Comparison of ENCODE assay signal across 28 cellular contexts in the genomic region with DNA sequence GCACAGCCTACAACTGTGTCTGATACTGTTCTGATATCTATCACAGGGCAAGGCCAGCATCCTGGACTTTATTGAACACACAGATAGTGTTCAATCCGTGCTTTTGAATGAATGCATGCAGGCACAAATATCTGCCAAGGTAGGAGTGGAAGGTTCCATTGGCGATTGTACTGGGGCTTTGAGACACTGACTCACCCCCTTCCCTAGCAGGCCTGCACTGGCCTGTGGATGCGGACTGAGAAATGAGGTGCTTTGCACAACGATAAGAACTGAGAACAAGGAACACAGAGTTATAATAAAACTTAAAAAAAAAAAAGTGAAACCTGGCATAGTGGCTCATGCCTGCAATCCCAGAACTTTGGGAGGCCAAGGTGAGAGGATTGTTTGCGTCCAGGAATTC.
"Had no signal": no experiment of that assay in that cellular context is flagged by ENCODE, and none has a peak within 500 bp of the region (broad histone marks: within the 10 kb centered on the region; RNA-seq: fewer than 3 reads in every experiment).

No MANE protein-coding gene starts in this region.

- H3K4me3 ChIP-seq: coronary artery, esophagus muscularis mucosa, lung, neural progenitor cell, prostate gland, right atrium auricular region, smooth muscle cell, thyroid gland had no signal

- H3K27ac Mint-ChIP-seq: effector memory CD8-positive, alpha-beta T cell; immature natural killer cell; naive thymus-derived CD4-positive, alpha-beta T cell; nephron; neural progenitor cell; stimulated activated naive CD8-positive, alpha-beta T cell treated with anti-CD3 and anti-CD28 coated beads, Interleukin-15, amount 100 ng/mL, for 72 hours had no signal

- H3K27me3 ChIP-seq: esophagus muscularis mucosa, neural progenitor cell, right atrium auricular region, thyroid gland had no signal

- FAIRE-seq: endometrium had no signal

- H3K4me1 ChIP-seq: neural progenitor cell, prostate gland had no signal

- H3K4me3 Mint-ChIP-seq: central memory CD8-positive, alpha-beta T cell; effector memory CD8-positive, alpha-beta T cell; immature natural killer cell; naive thymus-derived CD4-positive, alpha-beta T cell; nephron; neural progenitor cell; stimulated activated naive CD8-positive, alpha-beta T cell treated with anti-CD3 and anti-CD28 coated beads, Interleukin-15, amount 100 ng/mL, for 72 hours had no signal

- DNase-seq: dermis blood vessel endothelial cell; effector memory CD8-positive, alpha-beta T cell; foreskin melanocyte; hypothalamus; immature natural killer cell; islet precursor cell; left ventricle myocardium superior; mesenchymal stem cell; midbrain; naive thymus-derived CD4-positive, alpha-beta T cell; stimulated activated CD4-positive, alpha-beta T cell treated with anti-CD3 and anti-CD28 coated beads, Interleukin-12 subunit alpha, Interleukin-12 subunit beta, amount 100 ng/mL, for 4 hours; stimulated activated CD4-positive, alpha-beta T cell treated with anti-CD3 and anti-CD28 coated beads, Interleukin-1b, Interleukin-23, amount 100 ng/mL, for 48 hours; stimulated activated CD4-positive, alpha-beta T cell treated with anti-CD3 and anti-CD28 coated beads, Interleukin-4, amount 100 ng/mL, for 1 hour; stimulated activated CD8-positive, alpha-beta memory T cell treated with anti-CD3 and anti-CD28 coated beads, Interleukin-4, amount 100 ng/mL, for 48 hours; stimulated activated naive CD4-positive, alpha-beta T cell; stimulated activated naive CD8-positive, alpha-beta T cell treated with anti-CD3 and anti-CD28 coated beads, Interleukin-15, amount 100 ng/mL, for 72 hours; thyroid gland; trophoblast cell had no signal

- H3K9me3 ChIP-seq: esophagus muscularis mucosa, prostate gland, right atrium auricular region, thyroid gland had no signal

- H3K9ac ChIP-seq: neural progenitor cell had no signal

- H3K27ac ChIP-seq: coronary artery, esophagus muscularis mucosa, neural progenitor cell, prostate gland, right atrium auricular region, thyroid gland had no signal

- H2AFZ ChIP-seq: neural progenitor cell had no signal

- H3K36me3 Mint-ChIP-seq: immature natural killer cell; naive thymus-derived CD4-positive, alpha-beta T cell; neural progenitor cell had no signal

- H3K9me3 Mint-ChIP-seq: central memory CD8-positive, alpha-beta T cell; effector memory CD8-positive, alpha-beta T cell; immature natural killer cell had no signal

- H3K36me3 ChIP-seq: esophagus muscularis mucosa, neural progenitor cell, prostate gland, right atrium auricular region, thyroid gland had no signal

- H3K4me1 Mint-ChIP-seq: central memory CD8-positive, alpha-beta T cell; immature natural killer cell; naive thymus-derived CD4-positive, alpha-beta T cell; stimulated activated naive CD8-positive, alpha-beta T cell treated with anti-CD3 and anti-CD28 coated beads, Interleukin-15, amount 100 ng/mL, for 72 hours had no signal

- H3K4me2 ChIP-seq: neural progenitor cell, smooth muscle cell had no signal
